ENCODE assay signal across 1 cellular context in the genomic region with DNA sequence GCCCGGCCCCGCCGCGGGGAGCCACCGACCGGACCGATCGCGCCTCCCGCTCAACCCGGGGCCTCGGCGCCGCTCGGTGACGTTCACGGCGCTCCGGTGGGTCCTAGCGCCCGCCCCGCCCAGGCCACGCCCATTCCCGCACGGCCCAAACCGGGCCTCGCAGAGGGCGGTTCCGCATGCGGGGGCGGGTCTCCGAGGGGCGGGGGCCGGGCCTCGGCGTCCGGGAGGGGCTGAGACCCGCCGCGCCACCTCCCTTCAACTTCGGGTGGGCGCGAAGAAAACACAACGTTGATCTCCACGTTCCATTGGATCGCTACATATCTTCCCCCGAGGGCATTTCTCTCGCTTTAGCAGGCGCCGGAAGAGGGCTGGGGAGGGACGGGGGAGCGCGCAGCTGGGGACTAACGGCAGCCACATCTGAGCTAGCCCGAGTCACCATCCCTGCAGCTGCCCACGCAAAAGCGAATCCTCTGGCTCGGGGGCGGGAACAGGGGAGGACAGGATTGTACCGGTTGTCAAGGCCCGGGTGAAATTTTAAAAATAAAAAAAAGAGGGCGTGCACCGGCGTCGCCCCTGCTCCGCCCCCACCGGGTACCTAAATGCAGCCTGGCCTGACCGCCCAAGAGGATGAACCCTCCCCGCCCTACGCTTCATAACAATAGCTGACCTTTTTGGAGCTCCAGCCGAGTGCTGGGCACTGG.
TF ChIP-seq lines count a peak whose summit lies in the region.

TSS of gene MAD2L2 (minus strand) at position 78 of the 701 bp plus-strand sequence. CDS start 547 bp downstream, outside the sequence.

TF ChIP-seq in GM12878, 131 proteins besides CTCF, POLR2A, EP300 and RAD21 (continued from another document):
- TF ChIP-seq HCFC1 (IDR thresholded peaks at IDR 0.05; ENCODE audit: low read length) (peak; percentile 51), ASH2L (IDR thresholded peaks at IDR 0.05; ENCODE audit: borderline replicate concordance, low read depth) (no peak), SP1 (IDR thresholded peaks at IDR 0.05; ENCODE audit: low read depth, low read length) (peak; percentile 93), FOXM1 (IDR thresholded peaks at IDR 0.05; ENCODE audit: low read depth, low read length) (no peak), CEBPZ (IDR thresholded peaks at IDR 0.05; ENCODE audit: low read depth, low read length) (no peak), SIN3A (IDR thresholded peaks at IDR 0.05; ENCODE audit: low read depth, low read length) (peak; percentile 74), NR2F1 (conservative IDR thresholded peaks at IDR 0.05) (no peak), REST (IDR thresholded peaks at IDR 0.05; ENCODE audit: low read depth, low read length) (no peak), RBBP5 (conservative IDR thresholded peaks at IDR 0.05) (no peak), TBL1XR1 (IDR thresholded peaks at IDR 0.05; ENCODE audit: low read depth, low read length) (no peak)
- TF ChIP-seq, protein P1, sequence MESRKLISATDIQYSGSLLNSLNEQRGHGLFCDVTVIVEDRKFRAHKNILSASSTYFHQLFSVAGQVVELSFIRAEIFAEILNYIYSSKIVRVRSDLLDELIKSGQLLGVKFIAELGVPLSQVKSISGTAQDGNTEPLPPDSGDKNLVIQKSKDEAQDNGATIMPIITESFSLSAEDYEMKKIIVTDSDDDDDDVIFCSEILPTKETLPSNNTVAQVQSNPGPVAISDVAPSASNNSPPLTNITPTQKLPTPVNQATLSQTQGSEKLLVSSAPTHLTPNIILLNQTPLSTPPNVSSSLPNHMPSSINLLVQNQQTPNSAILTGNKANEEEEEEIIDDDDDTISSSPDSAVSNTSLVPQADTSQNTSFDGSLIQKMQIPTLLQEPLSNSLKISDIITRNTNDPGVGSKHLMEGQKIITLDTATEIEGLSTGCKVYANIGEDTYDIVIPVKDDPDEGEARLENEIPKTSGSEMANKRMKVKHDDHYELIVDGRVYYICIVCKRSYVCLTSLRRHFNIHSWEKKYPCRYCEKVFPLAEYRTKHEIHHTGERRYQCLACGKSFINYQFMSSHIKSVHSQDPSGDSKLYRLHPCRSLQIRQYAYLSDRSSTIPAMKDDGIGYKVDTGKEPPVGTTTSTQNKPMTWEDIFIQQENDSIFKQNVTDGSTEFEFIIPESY (IDR thresholded peaks at IDR 0.05): no peak
